ENCODE assay signal across 13 cellular contexts in the genomic region with DNA sequence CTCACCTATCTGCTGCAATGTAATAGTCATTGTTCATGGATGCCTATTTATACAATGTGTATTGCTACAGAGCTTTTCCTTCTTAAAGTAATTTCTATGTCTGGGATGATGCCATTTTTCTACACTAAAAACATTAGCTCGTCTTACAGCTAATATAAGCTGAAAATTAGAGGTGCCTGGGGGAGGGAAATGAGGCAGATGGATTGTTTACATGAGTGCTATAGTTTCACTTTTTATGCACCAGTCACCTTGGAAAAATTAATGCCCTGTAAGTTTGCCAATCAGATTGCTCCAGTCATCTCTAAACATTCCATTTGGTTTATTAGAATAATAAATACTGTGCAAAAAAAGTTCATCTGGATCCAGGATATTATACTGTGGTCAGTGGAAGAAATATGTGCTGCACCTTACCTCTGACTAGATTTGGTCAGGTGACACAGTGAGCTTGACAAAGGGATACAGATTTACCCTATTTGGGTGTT.
DNase-seq lines count a peak whose midpoint lies in the region; ATAC-seq, FAIRE-seq and TF ChIP-seq lines count a peak whose summit lies in the region.
"Had no signal": no experiment of that assay in that cellular context is flagged by ENCODE, and none has a peak within 500 bp of the region (broad histone marks: within the 10 kb centered on the region; RNA-seq: fewer than 3 reads in every experiment).

No MANE protein-coding gene starts in this region.

- POLR2A ChIA-PET in SK-N-SH (lab: Yijun Ruan, JAX), result no interaction called here

- no peak for TF ChIP-seq RAD21 in SK-N-SH (IDR thresholded peaks at IDR 0.05; ENCODE audit: low read length)

- H3K4me1 ChIP-seq in SK-N-SH (ENCODE audit: control insufficient read depth in 1 of 2, insufficient read depth in 2 of 2, low read depth in 1 of 2, low read length in 1 of 2) (peaks cover 3 to 29% of the 10 kb centered on the region in 2 experiments), sigmoid colon (peaks cover 0 to 55% (median 39%) of the 10 kb centered on the region in 4 donors)

- no peak for ATAC-seq in HG03342 (IDR thresholded peaks at IDR 0.05; ENCODE audit: unreplicated experiment)
- ATAC-seq: activated CD8-positive, alpha-beta T cell treated with anti-CD3 and anti-CD28 coated beads, Interleukin-2, amount 10 ng/mL, durations not matched to agents 7 days and 5 days had no signal

- no peaks in the 10 kb centered on the region for H4K20me1 ChIP-seq in SK-N-SH (ENCODE audit: insufficient read depth)

- no peaks in the 10 kb centered on the region for H3K36me3 Mint-ChIP-seq in immature natural killer cell

- CTCF ChIA-PET in SK-N-SH (lab: Yijun Ruan, JAX), result interaction anchor here (0.6 to 19.5 kb wide), 6 partner anchors 8 to 876 kb away, joined by 3 to 232 read pairs (median 4); no protein-coding TSS in a partner anchor

- no peak overlapping the region for H3K4me3 Mint-ChIP-seq in immature natural killer cell
- H3K4me3 Mint-ChIP-seq: activated CD8-positive, alpha-beta T cell treated with anti-CD3 and anti-CD28 coated beads, Interleukin-2, amount 10 ng/mL, durations not matched to agents 7 days and 5 days; H9 had no signal

- DNase-seq in GM12891 (ENCODE audit: insufficient read length, low spot score) (no peak), SK-N-SH (no peak), fibroblast of mammary gland (ENCODE audit: low read depth) (peak; percentile 55), sigmoid colon (no peak), SK-N-DZ (ENCODE audit: low spot score) (no peak), immature natural killer cell (no peak), NCI-H187 treated with DMSO at 0.1 percent for 48 hours (lab: John Stamatoyannopoulos, UW) (no peak)
- DNase-seq: activated CD8-positive, alpha-beta T cell treated with anti-CD3 and anti-CD28 coated beads, Interleukin-2, amount 10 ng/mL, durations not matched to agents 7 days and 5 days; H9; MV-4-11; NCI-H774; stimulated activated CD4-positive, alpha-beta T cell treated with anti-CD3 and anti-CD28 coated beads, Interleukin-1b, Interleukin-23, amount 100 ng/mL, for 48 hours had no signal

- no peak overlapping the region for H2AFZ ChIP-seq in SK-N-SH (ENCODE audit: low read depth)

- peaks cover 0 to 2% (median 0%) of the 10 kb centered on the region in 3 donors for H3K27me3 Mint-ChIP-seq in immature natural killer cell (ENCODE audit: low read depth in 3 of 3)

- no peaks in the 10 kb centered on the region for H3K9me2 ChIP-seq in SK-N-SH

- TF ChIP-seq POLR2A in GM12891 (IDR thresholded peaks at IDR 0.05; ENCODE audit: low read depth, low read length), result no peak
- TF ChIP-seq POLR2A in sigmoid colon (IDR thresholded peaks at IDR 0.05), result no peak

- H3K4me3 ChIP-seq in SK-N-SH (ENCODE audit: low read depth in 2 of 2, low read length in 1 of 2) (no peak overlapping the region), fibroblast of mammary gland (ENCODE audit: control insufficient read depth, low read depth, low read length) (no peak overlapping the region), sigmoid colon (no peak overlapping the region)

- FAIRE-seq in GM12891 (lab: Jason Lieb, UNC), result peak; percentile 64

- H3K4me1 Mint-ChIP-seq in immature natural killer cell, result peaks cover 20 to 33% of the 10 kb centered on the region in 2 donors

- no peak overlapping the region for H3K27ac Mint-ChIP-seq in immature natural killer cell
- H3K27ac Mint-ChIP-seq: activated CD8-positive, alpha-beta T cell treated with anti-CD3 and anti-CD28 coated beads, Interleukin-2, amount 10 ng/mL, durations not matched to agents 7 days and 5 days had no signal

- intact Hi-C loops in sigmoid colon (cut with DNase I), result no loop called here

- TF ChIP-seq EP300 in SK-N-SH (IDR thresholded peaks at IDR 0.05; ENCODE audit: borderline replicate concordance in 1 of 2, low read depth in 1 of 2, low read length in 1 of 2) (peak in 1 of 2 experiments; percentile 49; a peak in 1 of 4 replicates), sigmoid colon (IDR thresholded peaks at IDR 0.05) (peak in 1 of 4 donors; percentile 11)

- WGBS in SK-N-SH (ENCODE audit: low lambda C conversion rate), result 48% methylated on average over 1 of the region's 1 CpG
- 76 to 78% methylated on average over 1 of the region's 1 CpG for WGBS in sigmoid colon, 2 donors

- H3K36me3 ChIP-seq in SK-N-SH (replicated peaks in 1 of 2; ENCODE audit: control insufficient read depth in 1 of 2, insufficient read depth in 2 of 2, low read length in 1 of 2), result no peaks in the 10 kb centered on the region
- no peaks in the 10 kb centered on the region for H3K36me3 ChIP-seq in sigmoid colon

- TF ChIP-seq CTCF in SK-N-SH (IDR thresholded peaks at IDR 0.05) (no peak), fibroblast of mammary gland (conservative IDR thresholded peaks at IDR 0.05; ENCODE audit: control insufficient read depth, insufficient read depth, low read depth, low read length) (no peak), sigmoid colon (IDR thresholded peaks at IDR 0.05) (no peak)

- H3K79me2 ChIP-seq in SK-N-SH (ENCODE audit: insufficient read depth), result no peaks in the 10 kb centered on the region

- H3K9me3 Mint-ChIP-seq in immature natural killer cell, result no peaks in the 10 kb centered on the region
- H3K9me3 Mint-ChIP-seq: H9 had no signal

- H3K27me3 ChIP-seq in SK-N-SH (ENCODE audit: insufficient read depth), result no peaks in the 10 kb centered on the region
- no peaks in the 10 kb centered on the region for H3K27me3 ChIP-seq in sigmoid colon

- peak overlapping the region; percentile 24 to 36; a peak in 2 of 4 replicates for H3K27ac ChIP-seq in SK-N-SH (ENCODE audit: low read depth in 2 of 2, low read length in 1 of 2)
- H3K27ac ChIP-seq in sigmoid colon, result peak overlapping the region in 3 of 4 donors; percentile 81 to 90 (median 89)

- no peaks in the 10 kb centered on the region for H3K9me3 ChIP-seq in SK-N-SH
- H3K9me3 ChIP-seq in sigmoid colon, result no peaks in the 10 kb centered on the region

- peak overlapping the region; percentile 35; the same call in 1 of the 2 replicates for H3K4me2 ChIP-seq in SK-N-SH

- peaks cover 25% of the 10 kb centered on the region for H3F3A ChIP-seq in SK-N-SH (replicated peaks; ENCODE audit: insufficient read depth)

- H3K9ac ChIP-seq in SK-N-SH, result no peak overlapping the region

TF ChIP-seq in GM12891, 5 proteins besides CTCF, POLR2A, EP300 and RAD21:
- TF ChIP-seq POLR2AphosphoS5 (IDR thresholded peaks at IDR 0.05; ENCODE audit: low read depth, low read length) (no peak), TAF1 (IDR thresholded peaks at IDR 0.05; ENCODE audit: low read depth, low read length) (no peak), SPI1 (IDR thresholded peaks at IDR 0.05; ENCODE audit: low read depth, low read length) (no peak), POU2F2 (IDR thresholded peaks at IDR 0.05; ENCODE audit: low read depth, low read length) (no peak), PAX5 (IDR thresholded peaks at IDR 0.05; ENCODE audit: insufficient read depth, low read length, severe bottlenecking) (no peak)

TF ChIP-seq in SK-N-SH, 30 proteins besides CTCF, POLR2A, EP300 and RAD21 (continues in another document):
- no peak for TF ChIP-seq MXI1 (IDR thresholded peaks at IDR 0.05; ENCODE audit: low read depth, low read length)
- peak; percentile 32; the same call in 1 of the 2 replicates for TF ChIP-seq JUND (IDR thresholded peaks at IDR 0.05)
- TF ChIP-seq, protein P1, sequence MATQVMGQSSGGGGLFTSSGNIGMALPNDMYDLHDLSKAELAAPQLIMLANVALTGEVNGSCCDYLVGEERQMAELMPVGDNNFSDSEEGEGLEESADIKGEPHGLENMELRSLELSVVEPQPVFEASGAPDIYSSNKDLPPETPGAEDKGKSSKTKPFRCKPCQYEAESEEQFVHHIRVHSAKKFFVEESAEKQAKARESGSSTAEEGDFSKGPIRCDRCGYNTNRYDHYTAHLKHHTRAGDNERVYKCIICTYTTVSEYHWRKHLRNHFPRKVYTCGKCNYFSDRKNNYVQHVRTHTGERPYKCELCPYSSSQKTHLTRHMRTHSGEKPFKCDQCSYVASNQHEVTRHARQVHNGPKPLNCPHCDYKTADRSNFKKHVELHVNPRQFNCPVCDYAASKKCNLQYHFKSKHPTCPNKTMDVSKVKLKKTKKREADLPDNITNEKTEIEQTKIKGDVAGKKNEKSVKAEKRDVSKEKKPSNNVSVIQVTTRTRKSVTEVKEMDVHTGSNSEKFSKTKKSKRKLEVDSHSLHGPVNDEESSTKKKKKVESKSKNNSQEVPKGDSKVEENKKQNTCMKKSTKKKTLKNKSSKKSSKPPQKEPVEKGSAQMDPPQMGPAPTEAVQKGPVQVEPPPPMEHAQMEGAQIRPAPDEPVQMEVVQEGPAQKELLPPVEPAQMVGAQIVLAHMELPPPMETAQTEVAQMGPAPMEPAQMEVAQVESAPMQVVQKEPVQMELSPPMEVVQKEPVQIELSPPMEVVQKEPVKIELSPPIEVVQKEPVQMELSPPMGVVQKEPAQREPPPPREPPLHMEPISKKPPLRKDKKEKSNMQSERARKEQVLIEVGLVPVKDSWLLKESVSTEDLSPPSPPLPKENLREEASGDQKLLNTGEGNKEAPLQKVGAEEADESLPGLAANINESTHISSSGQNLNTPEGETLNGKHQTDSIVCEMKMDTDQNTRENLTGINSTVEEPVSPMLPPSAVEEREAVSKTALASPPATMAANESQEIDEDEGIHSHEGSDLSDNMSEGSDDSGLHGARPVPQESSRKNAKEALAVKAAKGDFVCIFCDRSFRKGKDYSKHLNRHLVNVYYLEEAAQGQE (IDR thresholded peaks at IDR 0.05; ENCODE audit: low read depth, low read length), result no peak
- peak; percentile 73 for TF ChIP-seq TCF12 (IDR thresholded peaks at IDR 0.05)
- TF ChIP-seq MAX (IDR thresholded peaks at IDR 0.05; ENCODE audit: low read depth), result no peak
- 0 out of 2 replicates have a peak, but pooled peaks have one; percentile 24 for TF ChIP-seq FOSL2 (IDR thresholded peaks at IDR 0.05; ENCODE audit: borderline replicate concordance, low read depth)
- TF ChIP-seq NFIC (IDR thresholded peaks at IDR 0.05; ENCODE audit: borderline replicate concordance), result peak; percentile 70; the same call in 1 of the 2 replicates
- peak; percentile 46; the same call in 1 of the 2 replicates for TF ChIP-seq PBX3 (IDR thresholded peaks at IDR 0.05)
